In the genomic region with DNA sequence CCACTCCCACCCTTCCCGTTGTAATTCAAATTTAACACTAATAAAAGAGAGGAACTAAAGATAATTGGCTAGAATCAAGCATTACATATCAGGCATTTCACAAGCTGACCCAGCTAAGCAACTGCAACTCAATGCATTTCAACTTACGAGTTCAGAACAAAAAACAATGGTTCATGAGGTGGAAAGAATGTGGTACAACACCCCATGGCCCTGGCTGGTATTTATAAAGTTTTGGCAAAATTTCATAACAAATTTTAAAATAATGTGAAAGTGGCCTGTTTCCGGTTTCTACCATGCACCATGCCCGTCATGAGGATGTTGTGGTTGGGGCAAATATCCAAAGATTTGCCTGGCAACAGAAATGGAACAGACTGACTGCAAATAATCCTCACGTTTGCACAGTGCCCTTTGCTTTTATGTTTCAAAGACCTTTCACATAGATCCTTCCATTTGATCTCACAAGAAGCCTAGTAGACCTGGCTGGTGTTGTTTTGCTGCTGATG, we compare ENCODE assay signal across 11 cellular contexts.
A peak's percentile ranks its signal among the peaks of the same experiment; 100 is the strongest.
DNase-seq lines count a peak whose midpoint lies in the region; ATAC-seq and TF ChIP-seq lines count a peak whose summit lies in the region.
"Had no signal": no experiment of that assay in that cellular context is flagged by ENCODE, and none has a peak within 500 bp of the region (broad histone marks: within the 10 kb centered on the region; RNA-seq: fewer than 3 reads in every experiment).

No MANE protein-coding gene starts in this region.

- TF ChIP-seq CTCF in left ventricle myocardium inferior (IDR thresholded peaks at IDR 0.05; ENCODE audit: borderline replicate concordance) (no peak), adrenal gland (IDR thresholded peaks at IDR 0.05) (peak in 1 of 6 experiments; percentile 6), uterus (IDR thresholded peaks at IDR 0.05) (no peak)

- peaks cover 16% of the 10 kb centered on the region for H3K4me1 ChIP-seq in left ventricle myocardium inferior
- peaks cover 0 to 4% of the 10 kb centered on the region in 2 donors for H3K4me1 ChIP-seq in adrenal gland (replicated peaks in 1 of 2)
- H3K4me1 ChIP-seq in uterus: no peaks in the 10 kb centered on the region
- H3K4me1 ChIP-seq: psoas muscle had no signal

- peak; percentile 48 for ATAC-seq in Right ventricle myocardium superior (ENCODE audit: poor library complexity)
- ATAC-seq in left cardiac atrium: peak; percentile 27 to 54

- H3K36me3 ChIP-seq in left ventricle myocardium inferior (no peaks in the 10 kb centered on the region), adrenal gland (replicated peaks in 1 of 2) (no peaks in the 10 kb centered on the region), uterus (no peaks in the 10 kb centered on the region)

- TF ChIP-seq POLR2A in adrenal gland (IDR thresholded peaks at IDR 0.05) (no peak), uterus (IDR thresholded peaks at IDR 0.05) (no peak)

- H3K27me3 ChIP-seq in left ventricle myocardium inferior (ENCODE audit: low read depth): no peaks in the 10 kb centered on the region
- no peaks in the 10 kb centered on the region for H3K27me3 ChIP-seq in adrenal gland
- no peaks in the 10 kb centered on the region for H3K27me3 ChIP-seq in uterus

- intact Hi-C loops in Right ventricle myocardium superior (cut with DNase I): no loop called here
- intact Hi-C loops in left ventricle myocardium inferior (cut with micrococcal nuclease): no loop called here
- intact Hi-C loops in adrenal gland (cut with DNase I): no loop called here
- intact Hi-C loops in left cardiac atrium (cut with DNase I): no loop called here
- intact Hi-C loops in uterus (cut with DNase I; ENCODE audit: low total_unique reads): no loop called here

- 44 to 50% (median 47%) methylated on average over 5 of the region's 5 CpGs for WGBS in adrenal gland, 4 donors

- H3K4me3 ChIP-seq in left ventricle myocardium inferior (no peak overlapping the region), adrenal gland (no peak overlapping the region), uterus (no peak overlapping the region)
- H3K4me3 ChIP-seq: psoas muscle had no signal

- no peak overlapping the region for H3K27ac ChIP-seq in left ventricle myocardium inferior (replicated peaks)
- H3K27ac ChIP-seq in adrenal gland: peak overlapping the region in 2 of 5 donors; percentile 2 to 43
- peak overlapping the region; percentile 65 to 72 for H3K27ac ChIP-seq in uterus
- H3K27ac ChIP-seq: psoas muscle had no signal

- DNase-seq in Right ventricle myocardium superior (no peak), left ventricle myocardium inferior (no peak), adrenal gland (peak in 6 of 7 donors; percentile 19 to 53 (median 34)), left cardiac atrium (no peak), uterus (peak in 1 of 2 donors; percentile 35), RKO (ENCODE audit: low spot score) (no peak), NCI-H345 (lab: John Stamatoyannopoulos, UW) (no peak)
- no peak for DNase-seq in stimulated activated CD4-positive, alpha-beta T cell treated with anti-CD3 and anti-CD28 coated beads, Interleukin-2, amount 100 ng/mL, for 48 hours
- DNase-seq: glutamatergic neuron; NK-92 treated with Interleukin-12 subunit alpha and Interleukin-12 subunit beta, amount 100 ng/mL, for 24 hours; psoas muscle had no signal

- H3K9me3 ChIP-seq in left ventricle myocardium inferior (replicated peaks): no peaks in the 10 kb centered on the region
- no peaks in the 10 kb centered on the region for H3K9me3 ChIP-seq in adrenal gland (replicated peaks in 1 of 3)
- H3K9me3 ChIP-seq in uterus: no peaks in the 10 kb centered on the region
- H3K9me3 ChIP-seq: psoas muscle had no signal

Comparison
In these comparisons a context has a peak if more than half of its experiments do, and no peak if none do; other contexts are left out.
1. DNase-seq: peak in adrenal gland (6 of 7); none in Right ventricle myocardium superior (single experiment), left ventricle myocardium inferior (single experiment), left cardiac atrium (single experiment), stimulated activated CD4-positive, alpha-beta T cell treated with anti-CD3 and anti-CD28 coated beads, Interleukin-2, amount 100 ng/mL, for 48 hours (0 of 2), RKO (single experiment) and NCI-H345 (single experiment).